In genomic region chr2:23916727-23917458, GRCh38 we compare ENCODE assay signal across 8 cellular contexts. TPM values are rescaled to one million over a fixed set of nuclear protein-coding genes. Genes with fewer than 3 reads are reported as not detected.
DNase-seq lines count a peak whose midpoint lies in the region; ATAC-seq and TF ChIP-seq lines count a peak whose summit lies in the region.

No MANE protein-coding gene starts in this region.

- H3K4me3 Mint-ChIP-seq in CD8-positive, alpha-beta memory T cell, result peak overlapping the region in 5 of 7 donors; percentile 3 to 35 (median 28)
- no peak overlapping the region for H3K4me3 Mint-ChIP-seq in activated naive CD4-positive, alpha-beta T cell treated with anti-CD3 and anti-CD28 coated beads for 36 hours

- no peaks in the 10 kb centered on the region for H3K27me3 ChIP-seq in CD8-positive, alpha-beta memory T cell (ENCODE audit: insufficient read depth, low read length, poor library complexity, severe bottlenecking)
- no peaks in the 10 kb centered on the region for H3K27me3 ChIP-seq in gastroesophageal sphincter
- no peaks in the 10 kb centered on the region for H3K27me3 ChIP-seq in breast epithelium

- H3K27me3 Mint-ChIP-seq in CD8-positive, alpha-beta memory T cell, result no peaks in the 10 kb centered on the region
- H3K27me3 Mint-ChIP-seq in activated naive CD4-positive, alpha-beta T cell treated with anti-CD3 and anti-CD28 coated beads for 36 hours (ENCODE audit: low read depth), result no peaks in the 10 kb centered on the region

- H3K27ac Mint-ChIP-seq in CD8-positive, alpha-beta memory T cell, result peak overlapping the region; percentile 8 to 82 (median 56)
- no peak overlapping the region for H3K27ac Mint-ChIP-seq in activated naive CD4-positive, alpha-beta T cell treated with anti-CD3 and anti-CD28 coated beads for 36 hours

- H3K4me1 Mint-ChIP-seq in CD8-positive, alpha-beta memory T cell, result peaks cover 45 to 79% (median 66%) of the 10 kb centered on the region in 3 donors
- H3K4me1 Mint-ChIP-seq in activated naive CD4-positive, alpha-beta T cell treated with anti-CD3 and anti-CD28 coated beads for 36 hours (ENCODE audit: low read depth), result peaks cover 45% of the 10 kb centered on the region

- H3K4me1 ChIP-seq in CD8-positive, alpha-beta memory T cell (ENCODE audit: insufficient read depth, low read length), result peaks cover 19% of the 10 kb centered on the region
- peaks cover 0 to 79% (median 18%) of the 10 kb centered on the region in 3 donors for H3K4me1 ChIP-seq in gastroesophageal sphincter
- peaks cover 0 to 3% of the 10 kb centered on the region in 2 donors for H3K4me1 ChIP-seq in breast epithelium

- H3K4me3 ChIP-seq in CD8-positive, alpha-beta memory T cell (ENCODE audit: low read length), result no peak overlapping the region
- no peak overlapping the region for H3K4me3 ChIP-seq in gastroesophageal sphincter
- H3K4me3 ChIP-seq in breast epithelium, result no peak overlapping the region

- H3K36me3 ChIP-seq in CD8-positive, alpha-beta memory T cell (ENCODE audit: insufficient read depth, low read length), result no peaks in the 10 kb centered on the region
- no peaks in the 10 kb centered on the region for H3K36me3 ChIP-seq in gastroesophageal sphincter
- no peaks in the 10 kb centered on the region for H3K36me3 ChIP-seq in breast epithelium

- ATAC-seq in GM21528 (IDR thresholded peaks at IDR 0.05; ENCODE audit: low FRiP score, unreplicated experiment), result peak; percentile 56
- no peak for ATAC-seq in gastroesophageal sphincter
- no peak for ATAC-seq in GM21717 (IDR thresholded peaks at IDR 0.05; ENCODE audit: unreplicated experiment)

- WGBS in gastroesophageal sphincter (ENCODE audit: low coverage in 1 of 2), 2 donors, result 21 to 43% methylated on average over 3 of the region's 3 CpGs

- peak in 1 of 5 donors; percentile 29 for DNase-seq in CD8-positive, alpha-beta memory T cell
- DNase-seq in NCI-H345 treated with DMSO at 0.1 percent for 48 hours (lab: John Stamatoyannopoulos, UW; ENCODE audit: unreplicated experiment), result peak; percentile 59
- DNase-seq in 8988T, result no peak
- DNase-seq in breast epithelium (ENCODE audit: low spot score in 2 of 2), result no peak
- DNase-seq in activated naive CD4-positive, alpha-beta T cell treated with anti-CD3 and anti-CD28 coated beads for 36 hours, result no peak

- no peak for TF ChIP-seq CTCF in gastroesophageal sphincter (IDR thresholded peaks at IDR 0.05)
- no peak for TF ChIP-seq CTCF in breast epithelium (IDR thresholded peaks at IDR 0.05)

- H3K9me3 Mint-ChIP-seq in CD8-positive, alpha-beta memory T cell, result no peaks in the 10 kb centered on the region
- no peaks in the 10 kb centered on the region for H3K9me3 Mint-ChIP-seq in activated naive CD4-positive, alpha-beta T cell treated with anti-CD3 and anti-CD28 coated beads for 36 hours

- peaks cover 0 to 2% (median 2%) of the 10 kb centered on the region in 3 donors for H3K36me3 Mint-ChIP-seq in CD8-positive, alpha-beta memory T cell
- H3K36me3 Mint-ChIP-seq in activated naive CD4-positive, alpha-beta T cell treated with anti-CD3 and anti-CD28 coated beads for 36 hours (ENCODE audit: low read depth), result peaks cover under 1% of the 10 kb centered on the region

- no peak overlapping the region for H3K27ac ChIP-seq in CD8-positive, alpha-beta memory T cell (ENCODE audit: low read depth, low read length)
- H3K27ac ChIP-seq in gastroesophageal sphincter, result peak overlapping the region in 3 of 4 donors; percentile 21 to 43 (median 35)
- no peak overlapping the region for H3K27ac ChIP-seq in breast epithelium

- TF ChIP-seq EP300 in gastroesophageal sphincter (IDR thresholded peaks at IDR 0.05), result no peak

- CTCF ChIA-PET in CD8-positive, alpha-beta memory T cell (lab: Charles Lee), result no interaction called here
- CTCF ChIA-PET in activated naive CD4-positive, alpha-beta T cell treated with anti-CD3 and anti-CD28 coated beads for 36 hours (lab: Charles Lee), result interaction anchor here (0.6 kb wide), 1 partner anchor 90 kb away, joined by 4 read pairs; no protein-coding TSS in a partner anchor

- TF ChIP-seq POLR2A in gastroesophageal sphincter (IDR thresholded peaks at IDR 0.05) (no peak), breast epithelium (IDR thresholded peaks at IDR 0.05) (no peak)

- POLR2A ChIA-PET in CD8-positive, alpha-beta memory T cell (lab: Charles Lee), result no interaction called here

- H3K9me3 ChIP-seq in CD8-positive, alpha-beta memory T cell (ENCODE audit: low read length), result no peaks in the 10 kb centered on the region
- H3K9me3 ChIP-seq in gastroesophageal sphincter, result no peaks in the 10 kb centered on the region
- H3K9me3 ChIP-seq in breast epithelium, result no peaks in the 10 kb centered on the region

- intact Hi-C loops in breast epithelium (cut with DNase I; ENCODE audit: low total_unique reads), result no loop called here
- intact Hi-C loops in activated naive CD4-positive, alpha-beta T cell treated with anti-CD3 and anti-CD28 coated beads for 36 hours (cut with micrococcal nuclease), result loop anchor here (1.0 kb wide), 1 partner anchor 9 kb away; no protein-coding TSS in a partner anchor

RNA-seq across cellular contexts. Expression of gene ATAD2B, which starts 10.0 kb away (rescaled TPM):
- 10 to 100 TPM; 15.4 to 16.8 TPM for total RNA-seq in CD8-positive, alpha-beta memory T cell
- 10.4 TPM for polyA plus RNA-seq in CD8-positive, alpha-beta memory T cell
- total RNA-seq in gastroesophageal sphincter (10 to 100 TPM; 10.4 to 36.1 (median 16.8) TPM), breast epithelium (10 to 100 TPM; 22.6 to 48.1 (median 34.4) TPM)
- total RNA-seq in activated naive CD4-positive, alpha-beta T cell treated with anti-CD3 and anti-CD28 coated beads for 36 hours, result 10 to 100 TPM; 12.9 to 15.4 TPM

RNA-seq across cellular contexts. Expression of gene UBXN2A, which starts 23.4 kb away (rescaled TPM):
- 10 to 100 TPM; 13.3 to 13.9 TPM for total RNA-seq in CD8-positive, alpha-beta memory T cell
- polyA plus RNA-seq in CD8-positive, alpha-beta memory T cell, result 14.3 TPM
- total RNA-seq in gastroesophageal sphincter, result 10 to 100 TPM; 19.1 to 29.3 (median 22.2) TPM
- 10 to 100 TPM; 13.0 to 22.0 (median 16.4) TPM for total RNA-seq in breast epithelium
- 1 to 10 TPM; 7.6 to 7.7 TPM for total RNA-seq in activated naive CD4-positive, alpha-beta T cell treated with anti-CD3 and anti-CD28 coated beads for 36 hours

Comparison
In these comparisons a context has a peak if more than half of its experiments do, and no peak if none do; other contexts are left out.
1. H3K27ac ChIP-seq: peak in gastroesophageal sphincter (3 of 4); none in CD8-positive, alpha-beta memory T cell (single experiment) and breast epithelium (0 of 2).